17 cellular contexts compared by ENCODE assay signal in genomic region chr22:43829448-43829821, GRCh38. TPM values are rescaled to one million over a fixed set of nuclear protein-coding genes. Genes with fewer than 3 reads are reported as not detected.
DNase-seq lines count a peak whose midpoint lies in the region; ATAC-seq and TF ChIP-seq lines count a peak whose summit lies in the region.
"Had no signal": no experiment of that assay in that cellular context is flagged by ENCODE, and none has a peak within 500 bp of the region (broad histone marks: within the 10 kb centered on the region; RNA-seq: fewer than 3 reads in every experiment).

No MANE protein-coding gene starts in this region.

- no peak overlapping the region for H3K4me3 ChIP-seq in suprapubic skin

- DNase-seq in GM04504 (ENCODE audit: low read depth): peak; percentile 67
- DNase-seq in left ventricle myocardium superior: peak; percentile 69
- peak in 1 of 2 donors; percentile 84 for DNase-seq in suprapubic skin (ENCODE audit: low spot score in 2 of 2)
- DNase-seq in NCI-H748 treated with DMSO at 0.1 percent for 48 hours (lab: John Stamatoyannopoulos, UW): no peak
- no peak for DNase-seq in effector CD4-positive, alpha-beta T cell
- DNase-seq in NOMO-1 treated with dmso at 0.1 percent for 144 hours (lab: John Stamatoyannopoulos, UW; ENCODE audit: unreplicated experiment): no peak
- DNase-seq: activated CD4-positive, alpha-beta memory T cell treated with anti-CD3 and anti-CD28 coated beads, Interleukin-2, amount 10 ng/mL, durations not matched to agents 7 days and 5 days; CD8-positive, alpha-beta memory T cell; GF-D8; naive B cell; NCI-H1092; NCI-H510A; stimulated activated CD4-positive, alpha-beta T cell treated with anti-CD3 and anti-CD28 coated beads, Interleukin-4, amount 100 ng/mL, for 4 hours; stimulated activated naive CD8-positive, alpha-beta T cell treated with anti-CD3 and anti-CD28 coated beads, Interleukin-15, Interleukin-2, amounts not matched to agents 100 U/mL and 50 U/mL, for 24 hours; T1000 had no signal

- intact Hi-C loops in left ventricle myocardium superior (cut with micrococcal nuclease): no loop called here

- H3K27ac ChIP-seq in angular gyrus (ENCODE audit: low read depth, low read length) (peak overlapping the region; percentile 44), suprapubic skin (peak overlapping the region; percentile 82)

- no peak for TF ChIP-seq CTCF in suprapubic skin (IDR thresholded peaks at IDR 0.05)

- TF ChIP-seq EP300 in suprapubic skin (IDR thresholded peaks at IDR 0.05): no peak

- H3K27me3 ChIP-seq in suprapubic skin: peaks cover 25% of the 10 kb centered on the region

- 60% methylated on average over 1 of the region's 8 CpGs for WGBS in suprapubic skin

- no peak for ATAC-seq in left ventricle myocardium superior
- ATAC-seq: HepG2; stimulated activated naive CD8-positive, alpha-beta T cell treated with anti-CD3 and anti-CD28 coated beads, Interleukin-15, Interleukin-2, amounts not matched to agents 100 U/mL and 50 U/mL, for 24 hours had no signal

- no peaks in the 10 kb centered on the region for H3K36me3 ChIP-seq in suprapubic skin

- H3K4me1 ChIP-seq in suprapubic skin: peaks cover 14% of the 10 kb centered on the region

- TF ChIP-seq POLR2A in suprapubic skin (IDR thresholded peaks at IDR 0.05): no peak

- H3K9me3 ChIP-seq in suprapubic skin: no peaks in the 10 kb centered on the region

RNA-seq across cellular contexts. Expression of gene EFCAB6, which starts 17.3 kb away (rescaled TPM):
- 1.5 TPM for total RNA-seq in left ventricle myocardium superior
- 1 to 10 TPM; 1.9 to 4.9 (median 2.9) TPM for total RNA-seq in suprapubic skin
- total RNA-seq: HepG2 had no signal

RNA-seq across cellular contexts. Expression of gene SULT4A1, which starts 32.9 kb away (rescaled TPM):
- total RNA-seq in left ventricle myocardium superior (0.45 TPM), suprapubic skin (under 1 TPM in 2 of 4 donors, not detected in 2; 0.34 to 0.47 TPM)
- total RNA-seq: activated CD4-positive, alpha-beta memory T cell treated with anti-CD3 and anti-CD28 coated beads, Interleukin-2, amount 10 ng/mL, durations not matched to agents 7 days and 5 days; CD8-positive, alpha-beta memory T cell; HepG2 had no signal

Comparison
In these comparisons a context has a peak if more than half of its experiments do, and no peak if none do; other contexts are left out.
1. DNase-seq: peak in GM04504 (single experiment) and left ventricle myocardium superior (single experiment); none in NCI-H748 treated with DMSO at 0.1 percent for 48 hours (single experiment), effector CD4-positive, alpha-beta T cell (single experiment) and NOMO-1 treated with dmso at 0.1 percent for 144 hours (single experiment).